ENCODE assay signal across 1 cellular context in the genomic region with DNA sequence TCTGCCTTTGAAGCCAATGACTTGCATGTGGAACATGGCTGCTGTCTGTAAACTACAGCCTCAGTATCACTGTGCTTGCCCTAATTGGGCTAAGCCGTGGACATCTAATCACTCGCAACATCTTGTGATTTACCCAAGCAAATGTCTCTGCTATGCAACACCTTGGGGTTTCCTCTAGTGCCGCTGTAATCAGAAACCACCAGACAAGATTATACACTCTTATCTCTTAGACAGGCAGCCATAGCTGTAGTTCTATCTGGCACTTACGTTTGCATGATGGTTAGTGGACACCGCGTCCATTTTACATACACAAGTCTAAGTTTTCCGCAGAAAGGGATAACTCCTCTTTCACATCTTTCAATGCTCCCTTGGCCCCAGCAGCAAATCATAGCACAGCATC.
TF ChIP-seq lines count a peak whose summit lies in the region.

No MANE protein-coding gene starts in this region.

TF ChIP-seq in K562, 482 proteins besides CTCF, POLR2A, EP300 and RAD21 (continued from another document):
- TF ChIP-seq ZNF395 (CRISPR knock-in tag; IDR thresholded peaks at IDR 0.05) (0 out of 2 replicates have a peak, but pooled peaks have one; percentile 45), MAFG (tag; conservative IDR thresholded peaks at IDR 0.05) (peak; percentile 41; the same call in 1 of the 2 replicates), TEAD4 (IDR thresholded peaks at IDR 0.05; ENCODE audit: low read length) (peak; percentile 96), TEAD4 (CRISPR knock-in tag; IDR thresholded peaks at IDR 0.05; ENCODE audit: borderline replicate concordance) (no peak), HMGN3 (IDR thresholded peaks at IDR 0.05; ENCODE audit: borderline replicate concordance, extremely low read depth, insufficient read length, low read depth, low read length) (peak; percentile 29), GATA2 (CRISPR knock-in tag; IDR thresholded peaks at IDR 0.05) (peak; percentile 50; the same call in 1 of the 2 replicates), PHB2 (IDR thresholded peaks at IDR 0.05; ENCODE audit: low read depth) (peak; percentile 59; the same call in 1 of the 2 replicates)
- TF ChIP-seq, protein P1, sequence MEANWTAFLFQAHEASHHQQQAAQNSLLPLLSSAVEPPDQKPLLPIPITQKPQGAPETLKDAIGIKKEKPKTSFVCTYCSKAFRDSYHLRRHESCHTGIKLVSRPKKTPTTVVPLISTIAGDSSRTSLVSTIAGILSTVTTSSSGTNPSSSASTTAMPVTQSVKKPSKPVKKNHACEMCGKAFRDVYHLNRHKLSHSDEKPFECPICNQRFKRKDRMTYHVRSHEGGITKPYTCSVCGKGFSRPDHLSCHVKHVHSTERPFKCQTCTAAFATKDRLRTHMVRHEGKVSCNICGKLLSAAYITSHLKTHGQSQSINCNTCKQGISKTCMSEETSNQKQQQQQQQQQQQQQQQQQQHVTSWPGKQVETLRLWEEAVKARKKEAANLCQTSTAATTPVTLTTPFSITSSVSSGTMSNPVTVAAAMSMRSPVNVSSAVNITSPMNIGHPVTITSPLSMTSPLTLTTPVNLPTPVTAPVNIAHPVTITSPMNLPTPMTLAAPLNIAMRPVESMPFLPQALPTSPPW (CRISPR knock-in tag; IDR thresholded peaks at IDR 0.05), result peak; percentile 30; the same call in 1 of the 2 replicates
TF ChIP-seq in K562: peak in this region for 54.
